Comparison of ENCODE assay signal across 8 cellular contexts in genomic region chr5:60842859-60843692, GRCh38. TPM values are rescaled to one million over a fixed set of nuclear protein-coding genes. Genes with fewer than 3 reads are reported as not detected.
A peak's percentile ranks its signal among the peaks of the same experiment; 100 is the strongest.
DNase-seq lines count a peak whose midpoint lies in the region; ATAC-seq, FAIRE-seq and TF ChIP-seq lines count a peak whose summit lies in the region.

No MANE protein-coding gene starts in this region.

- H3K4me3 ChIP-seq in H7 (ENCODE audit: insufficient read depth, low read depth, low read length) (peak overlapping the region; percentile 94), SJCRH30 (peak overlapping the region; percentile 69), endothelial cell of umbilical vein (replicated peaks in 1 of 3; ENCODE audit: insufficient read depth in 1 of 3, low read depth in 1 of 3, low read length in 3 of 3) (peak overlapping the region in 2 of 3 experiments; percentile 36 to 55)

- peak overlapping the region; percentile 52 for H3K4me3 Mint-ChIP-seq in natural killer cell

- peaks cover 0 to 3% of the 10 kb centered on the region in 2 donors for H3K4me1 Mint-ChIP-seq in natural killer cell

- ATAC-seq in natural killer cell = no peak
- ATAC-seq in activated CD4-positive, CD25-positive, alpha-beta regulatory T cell treated with anti-CD3 and anti-CD28 coated beads, Interleukin-2, amount 50 U/mL, for 24 hours = no peak
- no peak for ATAC-seq in HG03025 (IDR thresholded peaks at IDR 0.05; ENCODE audit: low FRiP score, unreplicated experiment)
- no peak for ATAC-seq in HG03097 (IDR thresholded peaks at IDR 0.05; ENCODE audit: low FRiP score, unreplicated experiment)

- H3K4me1 ChIP-seq in SJCRH30 (no peaks in the 10 kb centered on the region), endothelial cell of umbilical vein (ENCODE audit: control insufficient read depth, extremely low read depth, insufficient read depth, low read length) (peaks cover 11% of the 10 kb centered on the region)

- POLR2A ChIA-PET in endothelial cell of umbilical vein (lab: Charles Lee) = no interaction called here

- H3K27ac ChIP-seq in SJCRH30 = no peak overlapping the region
- no peak overlapping the region for H3K27ac ChIP-seq in endothelial cell of umbilical vein (ENCODE audit: insufficient read depth, low read depth, low read length)

- CTCF ChIA-PET in endothelial cell of umbilical vein (lab: Charles Lee) = no interaction called here

- DNase-seq in EL (peak; percentile 20), H7 (peak; percentile 60), SJCRH30 (peak in 1 of 2 experiments; percentile 4), endothelial cell of umbilical vein (ENCODE audit: low read depth, low spot score) (peak; percentile 8), natural killer cell (no peak)

- H3K27me3 ChIP-seq in H7 (ENCODE audit: control insufficient read depth, insufficient read depth, low read length) (peaks cover 23% of the 10 kb centered on the region), SJCRH30 (peaks cover 6% of the 10 kb centered on the region; the same call in 1 of the 2 replicates), endothelial cell of umbilical vein (ENCODE audit: control insufficient read depth in 2 of 2, insufficient read depth in 2 of 2, low read length in 2 of 2) (peaks cover 36 to 73% of the 10 kb centered on the region in 2 experiments)

- no TSS peak for BruUV-seq in endothelial cell of umbilical vein (replicated peaks; lab: Mats Ljungman, UMichigan)

- TF ChIP-seq CTCF in endothelial cell of umbilical vein (IDR thresholded peaks at IDR 0.05; ENCODE audit: extremely low read depth in 1 of 2, insufficient read depth in 1 of 2, low read depth in 1 of 2, low read length in 2 of 2) (no peak), natural killer cell (IDR thresholded peaks at IDR 0.05) (no peak)

- H3K27me3 Mint-ChIP-seq in natural killer cell (ENCODE audit: low read depth in 2 of 2) = peaks cover 34 to 51% of the 10 kb centered on the region in 2 donors

- H2AFZ ChIP-seq in endothelial cell of umbilical vein (ENCODE audit: low read depth, low read length) = peak overlapping the region; percentile 85

- dilution Hi-C loops in endothelial cell of umbilical vein (cut with MboI; ENCODE audit: extremely low pct_ligation_motif_present, low sequenced_read_pairs) = no loop called here

- H4K20me1 ChIP-seq in endothelial cell of umbilical vein (replicated peaks; ENCODE audit: control insufficient read depth, extremely low read depth, insufficient read depth, low read length) = no peaks in the 10 kb centered on the region

- no peak overlapping the region for H3K9ac ChIP-seq in endothelial cell of umbilical vein (replicated peaks; ENCODE audit: extremely low read depth, insufficient read depth, low read length)

- no peaks in the 10 kb centered on the region for H3K9me3 ChIP-seq in SJCRH30 (replicated peaks)
- no peaks in the 10 kb centered on the region for H3K9me3 ChIP-seq in endothelial cell of umbilical vein (replicated peaks; ENCODE audit: control insufficient read depth, insufficient read depth, low read length)

- H3K36me3 ChIP-seq in H7 (replicated peaks; ENCODE audit: control insufficient read depth, insufficient read depth, low read length) (no peaks in the 10 kb centered on the region), SJCRH30 (no peaks in the 10 kb centered on the region), endothelial cell of umbilical vein (ENCODE audit: control insufficient read depth in 2 of 2, extremely low read depth in 1 of 2, insufficient read depth in 2 of 2, low read length in 2 of 2) (no peaks in the 10 kb centered on the region)

- peak overlapping the region; percentile 81 for H3K4me2 ChIP-seq in endothelial cell of umbilical vein (ENCODE audit: insufficient read depth, low read length)

- no peaks in the 10 kb centered on the region for H3K36me3 Mint-ChIP-seq in natural killer cell

- no peak for TF ChIP-seq POLR2A in endothelial cell of umbilical vein (IDR thresholded peaks at IDR 0.05; ENCODE audit: low read depth, low read length)

- intact Hi-C loops in endothelial cell of umbilical vein (cut with micrococcal nuclease) = loop anchor here (10.0 kb wide), 1 partner anchor 138 kb away; the partner anchor contains the start of gene DEPDC1B
- intact Hi-C loops in natural killer cell (cut with micrococcal nuclease) = no loop called here

- H3K9me3 Mint-ChIP-seq in natural killer cell = no peaks in the 10 kb centered on the region

- H3K79me2 ChIP-seq in endothelial cell of umbilical vein (ENCODE audit: control insufficient read depth, insufficient read depth, low read length) = no peaks in the 10 kb centered on the region

- H3K27ac Mint-ChIP-seq in natural killer cell = no peak overlapping the region

- FAIRE-seq in endothelial cell of umbilical vein (lab: Jason Lieb, UNC) = peak; percentile 43

- H3K9me1 ChIP-seq in endothelial cell of umbilical vein (replicated peaks; ENCODE audit: control insufficient read depth, extremely low read depth, insufficient read depth, low read length) = no peaks in the 10 kb centered on the region

TF ChIP-seq in endothelial cell of umbilical vein, 7 proteins besides CTCF, POLR2A, EP300 and RAD21:
- TF ChIP-seq MAX (IDR thresholded peaks at IDR 0.05; ENCODE audit: insufficient read depth, insufficient read length) (no peak), GATA2 (IDR thresholded peaks at IDR 0.05; ENCODE audit: insufficient read depth, insufficient read length, low read depth, low read length) (no peak), MYC (IDR thresholded peaks at IDR 0.05; ENCODE audit: low read depth, low read length) (no peak), FOS (IDR thresholded peaks at IDR 0.05; ENCODE audit: borderline replicate concordance, insufficient read depth, low read length) (no peak), EZH2 (IDR thresholded peaks at IDR 0.05; ENCODE audit: borderline replicate concordance, low read depth, low read length, severe bottlenecking) (peak; percentile 94), POLR2AphosphoS5 (IDR thresholded peaks at IDR 0.05; ENCODE audit: insufficient read depth, low read depth, low read length) (no peak), JUN (IDR thresholded peaks at IDR 0.05; ENCODE audit: borderline replicate concordance, insufficient read depth, insufficient read length, low read depth) (no peak)

RNA-seq across cellular contexts. Expression of gene ELOVL7, which starts 1.0 kb away (rescaled TPM):
- total RNA-seq in H7 (2014; rRNA removed; shearing (Covaris generic)) = 2.2 and 2.6 TPM in 2 replicates
- total RNA-seq in SJCRH30 (2014; rRNA removed; shearing (Covaris generic)) = 0.77 and 1.9 TPM in 2 replicates
- total RNA-seq in endothelial cell of umbilical vein (0.09 TPM in 1 of 2 replicates, not detected in the other), natural killer cell (1 to 10 TPM in 2 of 3 donors, under 1 TPM in 1; 0.48 to 4.2 (median 2.6) TPM)
- polyA plus RNA-seq in endothelial cell of umbilical vein = 0.01 and 0.18 TPM in 2 replicates
- not detected in 2 replicates for polyA plus RNA-seq in endothelial cell of umbilical vein (2011; cell fraction: cytosol; rRNA removed)
- polyA plus RNA-seq in endothelial cell of umbilical vein (2011; cell fraction: nucleus; rRNA removed) = 0.32 and 0.80 TPM in 2 replicates
- not detected in 2 replicates for polyA plus RNA-seq in endothelial cell of umbilical vein (2012)
- polyA minus RNA-seq in endothelial cell of umbilical vein = 0.42 TPM in 1 of 2 replicates, not detected in the other
- polyA minus RNA-seq in endothelial cell of umbilical vein (2011; cell fraction: cytosol; rRNA and poly(A)+ RNA removed) = 1.2 TPM
- 0.43 TPM in 1 of 2 replicates, not detected in the other for polyA minus RNA-seq in endothelial cell of umbilical vein (2011; cell fraction: nucleus; rRNA and poly(A)+ RNA removed)
